ENCODE assay signal across 1 cellular context in genomic region chr10:116011929-116012328, GRCh38.
TF ChIP-seq lines count a peak whose summit lies in the region.

No MANE protein-coding gene starts in this region.

TF ChIP-seq in GM23338, 12 proteins besides CTCF, POLR2A, EP300 and RAD21:
- no peak for TF ChIP-seq ETS1 (IDR thresholded peaks at IDR 0.05)
- TF ChIP-seq ZNF462 (CRISPR knock-in tag; IDR thresholded peaks at IDR 0.05): no peak
- no peak for TF ChIP-seq NANOG (IDR thresholded peaks at IDR 0.05; ENCODE audit: borderline replicate concordance)
- no peak for TF ChIP-seq JUNB (IDR thresholded peaks at IDR 0.05; ENCODE audit: unreplicated experiment)
- no peak for TF ChIP-seq POLR2AphosphoS5 (IDR thresholded peaks at IDR 0.05; ENCODE audit: low read depth)
